Comparison of ENCODE assay signal across 22 cellular contexts in the genomic region with DNA sequence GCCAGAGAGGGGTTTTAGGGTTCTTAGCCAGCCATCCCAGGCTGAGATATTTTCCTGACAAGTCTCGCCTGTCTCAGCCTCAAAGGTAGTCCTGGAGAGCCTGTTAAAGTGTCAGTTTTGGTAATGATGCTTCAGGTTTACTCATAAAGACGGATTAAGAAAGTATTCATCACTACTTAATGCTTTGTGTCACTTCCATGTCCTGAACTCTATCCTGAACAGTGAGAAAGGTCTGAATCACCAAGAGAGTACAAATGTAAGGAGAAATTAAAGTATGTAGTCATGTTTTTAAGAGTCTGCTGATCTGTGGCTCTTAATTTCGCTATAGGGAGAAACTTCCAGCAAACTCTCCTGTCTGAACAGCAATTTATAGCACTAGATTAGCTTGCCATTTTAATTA.
"Had no signal": no experiment of that assay in that cellular context is flagged by ENCODE, and none has a peak within 500 bp of the region (broad histone marks: within the 10 kb centered on the region; RNA-seq: fewer than 3 reads in every experiment).

No MANE protein-coding gene starts in this region.

- ATAC-seq: activated CD4-positive, CD25-positive, alpha-beta regulatory T cell treated with anti-CD3 and anti-CD28 coated beads, Interleukin-2, amount 50 U/mL, for 24 hours; naive thymus-derived CD8-positive, alpha-beta T cell; stimulated activated naive B cell treated with anti-CD40 and anti-IgM and Interleukin-4, amounts not matched to agents 10 μg/mL and 1 μg/mL and 100 μg/mL, for 72 hours had no signal

- DNase-seq: activated CD4-positive, alpha-beta T cell treated with anti-CD3 and anti-CD28 coated beads, Interleukin-2, amount 50 U/mL, for 1 hour; activated T-cell treated with anti-CD3 and anti-CD28 coated beads, Interleukin-2, amount 50 U/mL, for 1 hour; amniotic stem cell; cortex of kidney; endodermal cell; glutamatergic neuron; hippocampal formation; left ventricle myocardium inferior; naive thymus-derived CD8-positive, alpha-beta T cell; sigmoid colon; stimulated activated CD4-positive, alpha-beta T cell treated with anti-CD3 and anti-CD28 coated beads, Interleukin-2, amount 100 ng/mL, for 48 hours; stimulated activated CD8-positive, alpha-beta memory T cell treated with anti-CD3 and anti-CD28 coated beads, Interleukin-4, amount 100 ng/mL, for 48 hours; stimulated activated naive B cell treated with anti-CD40 and anti-IgM and Interleukin-4, amounts not matched to agents 10 μg/mL and 1 μg/mL and 100 μg/mL, for 72 hours; T-helper 2 cell; testis had no signal

- H3K4me3 Mint-ChIP-seq: activated naive CD8-positive, alpha-beta T cell; endodermal cell; mesothelial cell of epicardium; naive thymus-derived CD8-positive, alpha-beta T cell; stimulated activated naive B cell treated with anti-CD40 and anti-IgM and Interleukin-4, amounts not matched to agents 10 μg/mL and 1 μg/mL and 100 μg/mL, for 72 hours; type B pancreatic cell had no signal

- H3K4me1 Mint-ChIP-seq: endodermal cell; naive thymus-derived CD8-positive, alpha-beta T cell; stimulated activated naive B cell treated with anti-CD40 and anti-IgM and Interleukin-4, amounts not matched to agents 10 μg/mL and 1 μg/mL and 100 μg/mL, for 72 hours had no signal

- H3K4me3 ChIP-seq: cardiac muscle cell, left ventricle myocardium inferior, sigmoid colon, testis, vagina had no signal

- H3K27ac ChIP-seq: cardiac muscle cell, left ventricle myocardium inferior, sigmoid colon, testis, vagina, VCaP had no signal

- H3K9me3 ChIP-seq: left ventricle myocardium inferior, sigmoid colon, testis, vagina had no signal

- H3K4me1 ChIP-seq: left ventricle myocardium inferior, sigmoid colon, testis, vagina had no signal

- H3K27ac Mint-ChIP-seq: activated naive CD8-positive, alpha-beta T cell; endodermal cell; mesothelial cell of epicardium; naive thymus-derived CD8-positive, alpha-beta T cell; stimulated activated naive B cell treated with anti-CD40 and anti-IgM and Interleukin-4, amounts not matched to agents 10 μg/mL and 1 μg/mL and 100 μg/mL, for 72 hours; type B pancreatic cell had no signal

- H3K9me3 Mint-ChIP-seq: mesothelial cell of epicardium; stimulated activated naive B cell treated with anti-CD40 and anti-IgM and Interleukin-4, amounts not matched to agents 10 μg/mL and 1 μg/mL and 100 μg/mL, for 72 hours; type B pancreatic cell had no signal

- H3K27me3 ChIP-seq: cardiac muscle cell, sigmoid colon, testis, vagina had no signal

- H3K27me3 Mint-ChIP-seq: activated naive CD8-positive, alpha-beta T cell; naive thymus-derived CD8-positive, alpha-beta T cell; stimulated activated naive B cell treated with anti-CD40 and anti-IgM and Interleukin-4, amounts not matched to agents 10 μg/mL and 1 μg/mL and 100 μg/mL, for 72 hours; type B pancreatic cell had no signal
